16 cellular contexts compared by ENCODE assay signal in the genomic region with DNA sequence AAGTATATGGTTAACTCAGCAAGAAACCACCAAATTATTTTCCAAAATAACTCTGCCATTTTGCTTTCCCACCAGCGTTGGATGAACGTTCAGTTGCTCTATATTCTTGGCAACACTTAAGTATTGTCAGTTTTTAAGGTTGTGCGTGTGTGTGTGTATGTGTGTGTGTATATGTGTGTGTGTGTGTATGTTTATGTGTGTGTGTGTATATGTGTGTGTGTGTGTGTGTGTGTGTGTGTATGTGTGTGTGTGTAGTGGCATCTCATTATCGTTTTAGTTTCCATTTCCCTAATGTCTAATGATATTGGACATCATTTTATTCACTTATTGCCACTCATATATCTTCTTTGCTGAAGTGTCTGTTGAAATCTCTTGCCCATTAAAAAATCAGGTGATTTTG. TPM values are rescaled to one million over a fixed set of nuclear protein-coding genes. Genes with fewer than 3 reads are reported as not detected.
"Had no signal": no experiment of that assay in that cellular context is flagged by ENCODE, and none has a peak within 500 bp of the region (broad histone marks: within the 10 kb centered on the region; RNA-seq: fewer than 3 reads in every experiment).

No MANE protein-coding gene starts in this region.

- H3K27me3 ChIP-seq: adrenal gland, breast epithelium, heart left ventricle, suprapubic skin, transverse colon had no signal

- H3K9me3 Mint-ChIP-seq: neural crest cell; stimulated activated naive CD8-positive, alpha-beta T cell treated with anti-CD3 and anti-CD28 coated beads, Interleukin-15, amount 100 ng/mL, for 72 hours had no signal

- ATAC-seq: gastroesophageal sphincter had no signal

- FAIRE-seq: astrocyte, endometrium had no signal

- H3K27ac ChIP-seq: breast epithelium, coronary artery, gastroesophageal sphincter, suprapubic skin, transverse colon had no signal

- H3K36me3 Mint-ChIP-seq: activated CD8-positive, alpha-beta memory T cell treated with anti-CD3 and anti-CD28 coated beads, Interleukin-2, amount 10 ng/mL, durations not matched to agents 7 days and 5 days had no signal

- H3K27ac Mint-ChIP-seq: activated CD8-positive, alpha-beta memory T cell treated with anti-CD3 and anti-CD28 coated beads, Interleukin-2, amount 10 ng/mL, durations not matched to agents 7 days and 5 days; stimulated activated naive CD8-positive, alpha-beta T cell treated with anti-CD3 and anti-CD28 coated beads, Interleukin-15, amount 100 ng/mL, for 72 hours had no signal

- H3K9me3 ChIP-seq: adrenal gland, breast epithelium, gastroesophageal sphincter, heart left ventricle, suprapubic skin, transverse colon had no signal

- DNase-seq: erythroblast, transverse colon had no signal

- H3K4me3 Mint-ChIP-seq: activated CD8-positive, alpha-beta memory T cell treated with anti-CD3 and anti-CD28 coated beads, Interleukin-2, amount 10 ng/mL, durations not matched to agents 7 days and 5 days; neural crest cell had no signal

- H3K4me3 ChIP-seq: adrenal gland, breast epithelium, coronary artery, gastroesophageal sphincter, heart left ventricle, suprapubic skin, transverse colon had no signal

- H3K4me1 ChIP-seq: adrenal gland, breast epithelium, gastroesophageal sphincter, suprapubic skin, transverse colon had no signal

- H3K36me3 ChIP-seq: adrenal gland, breast epithelium, gastroesophageal sphincter, heart left ventricle, suprapubic skin, transverse colon had no signal

RNA-seq across cellular contexts. Expression of gene SMTNL2, which starts 11.2 kb away (rescaled TPM):
- total RNA-seq: activated CD8-positive, alpha-beta memory T cell treated with anti-CD3 and anti-CD28 coated beads, Interleukin-2, amount 10 ng/mL, durations not matched to agents 7 days and 5 days; T-helper 1 cell treated with Interleukin-12 subunit alpha and Interleukin-12 subunit beta and Interleukin-4 antibody, amounts not matched to agents 30 ng/mL and 1 ng/mL, for 36 hours had no signal

RNA-seq across cellular contexts. Expression of gene GGT6, which starts 12.7 kb away (rescaled TPM):
- total RNA-seq: activated CD8-positive, alpha-beta memory T cell treated with anti-CD3 and anti-CD28 coated beads, Interleukin-2, amount 10 ng/mL, durations not matched to agents 7 days and 5 days; astrocyte; heart left ventricle; myocyte; neural crest cell; posterior vena cava; T-helper 1 cell treated with Interleukin-12 subunit alpha and Interleukin-12 subunit beta and Interleukin-4 antibody, amounts not matched to agents 30 ng/mL and 1 ng/mL, for 36 hours had no signal
- polyA plus RNA-seq: heart left ventricle had no signal
